ENCODE assay signal across 11 cellular contexts in genomic region chr14:72715215-72715909, GRCh38.
DNase-seq lines count a peak whose midpoint lies in the region; ATAC-seq and TF ChIP-seq lines count a peak whose summit lies in the region.
"Had no signal": no experiment of that assay in that cellular context is flagged by ENCODE, and none has a peak within 500 bp of the region (broad histone marks: within the 10 kb centered on the region; RNA-seq: fewer than 3 reads in every experiment).

No MANE protein-coding gene starts in this region.

- no peak overlapping the region for H2BK20ac ChIP-seq in IMR-90 (ENCODE audit: low read depth, low read length)

- POLR2A ChIA-PET in IMR-90 (lab: Charles Lee; ENCODE audit: unreplicated experiment) = no interaction called here
- POLR2A ChIA-PET in WTC11 (lab: Charles Lee) = no interaction called here

- H3K18ac ChIP-seq in IMR-90 (ENCODE audit: low read depth, low read length) = no peak overlapping the region

- H2AFZ ChIP-seq in IMR-90 (replicated peaks; ENCODE audit: low read length, poor library complexity) = peak overlapping the region; percentile 14

- H2BK120ac ChIP-seq in IMR-90 (ENCODE audit: low read depth, low read length) = peak overlapping the region; percentile 34; the same call in 1 of the 2 replicates

- H3K9me3 ChIP-seq in IMR-90 (ENCODE audit: control insufficient read depth, insufficient read depth, low read length) = no peaks in the 10 kb centered on the region

- TF ChIP-seq CTCF in IMR-90 (conservative IDR thresholded peaks at IDR 0.05; ENCODE audit: low read depth, low read length) (no peak), fibroblast of mammary gland (conservative IDR thresholded peaks at IDR 0.05; ENCODE audit: control insufficient read depth, insufficient read depth, low read depth, low read length) (no peak), nephron (IDR thresholded peaks at IDR 0.05; ENCODE audit: unreplicated experiment in 3 of 3) (no peak), type B pancreatic cell (conservative IDR thresholded peaks at IDR 0.05) (no peak), WTC11 (IDR thresholded peaks at IDR 0.05) (no peak)

- ATAC-seq in IMR-90 (ENCODE audit: low read depth) = peak; percentile 33; the same call in 1 of the 2 replicates
- ATAC-seq in WTC11 = no peak
- ATAC-seq in GM21529 (IDR thresholded peaks at IDR 0.05; ENCODE audit: unreplicated experiment) = no peak
- ATAC-seq: activated T-cell treated with anti-CD3 and anti-CD28 coated beads, Interleukin-2, amount 50 U/mL, for 4 hours had no signal

- 0 out of 2 replicates have a peak overlapping the region, but pooled peaks have one; percentile 4 for H3K14ac ChIP-seq in IMR-90 (replicated peaks; ENCODE audit: low read depth, low read length)

- no peak overlapping the region for H3K4me3 ChIP-seq in IMR-90 (ENCODE audit: insufficient read depth, low read depth, low read length)
- H3K4me3 ChIP-seq in fibroblast of mammary gland (ENCODE audit: control insufficient read depth, low read depth, low read length) = no peak overlapping the region

- no peaks in the 10 kb centered on the region for H4K20me1 ChIP-seq in IMR-90 (ENCODE audit: insufficient read depth, low read length)

- no peak overlapping the region for H3K23ac ChIP-seq in IMR-90 (ENCODE audit: low read depth, low read length)

- TF ChIP-seq RAD21 in IMR-90 (IDR thresholded peaks at IDR 0.05; ENCODE audit: low read length) = no peak

- no peak overlapping the region for H3K27ac ChIP-seq in IMR-90 (ENCODE audit: insufficient read depth, low read length)

- no peak overlapping the region for H3K4me2 ChIP-seq in IMR-90 (ENCODE audit: low read depth, low read length)

- in situ Hi-C loops in IMR-90 (cut with MboI; ENCODE audit: low sequenced_read_pairs) = no loop called here

- no peaks in the 10 kb centered on the region for H3K27me3 ChIP-seq in IMR-90 (ENCODE audit: control insufficient read depth, insufficient read depth, low read length)

- dilution Hi-C loops in IMR-90 (cut with HindIII; ENCODE audit: low sequenced_read_pairs, unreplicated experiment) = no loop called here

- H3K9ac ChIP-seq in IMR-90 (ENCODE audit: low read depth, low read length) = no peak overlapping the region

- peak overlapping the region; percentile 20; the same call in 1 of the 2 replicates for H3K4ac ChIP-seq in IMR-90 (ENCODE audit: low read depth, low read length)

- H2BK5ac ChIP-seq in IMR-90 (ENCODE audit: low read depth, low read length, poor library complexity, severe bottlenecking) = no peak overlapping the region

- no peak overlapping the region; a peak in 1 of 4 replicates for H4K8ac ChIP-seq in IMR-90 (ENCODE audit: low read depth in 2 of 2, low read length in 2 of 2)

- peaks cover 4 to 18% of the 10 kb centered on the region in 2 experiments; a peak in 2 of 4 replicates for H3K79me1 ChIP-seq in IMR-90 (ENCODE audit: low read depth in 1 of 2, low read length in 2 of 2)

- H2BK15ac ChIP-seq in IMR-90 (ENCODE audit: low read depth, low read length) = no peak overlapping the region

- peaks cover 33% of the 10 kb centered on the region for H3K4me1 Mint-ChIP-seq in nephron
- peaks cover 20% of the 10 kb centered on the region for H3K4me1 Mint-ChIP-seq in type B pancreatic cell (ENCODE audit: unreplicated experiment)
- no peaks in the 10 kb centered on the region for H3K4me1 Mint-ChIP-seq in WTC11

- peak; percentile 32 for DNase-seq in Daoy (ENCODE audit: low read depth)
- peak; percentile 18 for DNase-seq in IMR-90
- DNase-seq in fibroblast of mammary gland (ENCODE audit: low read depth) = peak; percentile 26
- DNase-seq in type B pancreatic cell (ENCODE audit: extremely low spot score, unreplicated experiment) = no peak
- DNase-seq in WTC11 (ENCODE audit: low spot score) = no peak
- no peak for DNase-seq in LoVo (ENCODE audit: low spot score)
- DNase-seq: activated T-cell treated with anti-CD3 and anti-CD28 coated beads, Interleukin-2, amount 50 U/mL, for 4 hours; NCI-H1417 had no signal

- BruUV-seq in IMR-90 (replicated peaks; lab: Mats Ljungman, UMichigan) = no TSS peak

- H3K9me1 ChIP-seq in IMR-90 (ENCODE audit: insufficient read depth, low read length) = peaks cover 18% of the 10 kb centered on the region; the same call in 1 of the 2 replicates

- peak overlapping the region; percentile 26 for H2AK9ac ChIP-seq in IMR-90 (replicated peaks; ENCODE audit: low read depth, low read length, poor library complexity)

- H3K27ac Mint-ChIP-seq in nephron (peak overlapping the region in 2 of 3 experiments; percentile 35 to 84), type B pancreatic cell (no peak overlapping the region), WTC11 (no peak overlapping the region)
- H3K27ac Mint-ChIP-seq: CD14-positive monocyte had no signal

- peaks cover 11% of the 10 kb centered on the region for H3K36me3 Mint-ChIP-seq in nephron (ENCODE audit: low read depth)
- H3K36me3 Mint-ChIP-seq in type B pancreatic cell = no peaks in the 10 kb centered on the region
- no peaks in the 10 kb centered on the region for H3K36me3 Mint-ChIP-seq in WTC11
- H3K36me3 Mint-ChIP-seq: CD14-positive monocyte had no signal

- H3K9me3 Mint-ChIP-seq in nephron = no peaks in the 10 kb centered on the region
- no peaks in the 10 kb centered on the region for H3K9me3 Mint-ChIP-seq in type B pancreatic cell
- no peaks in the 10 kb centered on the region for H3K9me3 Mint-ChIP-seq in WTC11
- H3K9me3 Mint-ChIP-seq: activated T-cell treated with anti-CD3 and anti-CD28 coated beads, Interleukin-2, amount 50 U/mL, for 4 hours; CD14-positive monocyte had no signal

- no peak for TF ChIP-seq POLR2A in IMR-90 (IDR thresholded peaks at IDR 0.05; ENCODE audit: low read depth, low read length)

- H4K5ac ChIP-seq in IMR-90 (ENCODE audit: low read depth, low read length) = 0 out of 2 replicates have a peak overlapping the region, but pooled peaks have one; percentile 23

- CTCF ChIA-PET in IMR-90 (lab: Yijun Ruan, JAX) (no interaction called here), WTC11 (lab: Charles Lee) (no interaction called here)

- 33% methylated on average over 2 of the region's 9 CpGs; no CpG with 5 or more reads in 1 of the 2 experiments for WGBS in IMR-90 (ENCODE audit: extremely low coverage in 2 of 2, insufficient read length in 1 of 2), 2 experiments

- peak overlapping the region; percentile 44; the same call in 1 of the 2 replicates for H2AK5ac ChIP-seq in IMR-90 (ENCODE audit: low read depth, low read length)

- peaks cover 14% of the 10 kb centered on the region for H3K4me1 ChIP-seq in IMR-90 (ENCODE audit: control insufficient read depth, insufficient read depth, low read length)

- peak overlapping the region; percentile 11; the same call in 1 of the 2 replicates for H4K91ac ChIP-seq in IMR-90 (ENCODE audit: insufficient read depth, low read depth, low read length)

- H3K27me3 Mint-ChIP-seq in nephron (ENCODE audit: low read depth) = no peaks in the 10 kb centered on the region
- no peaks in the 10 kb centered on the region for H3K27me3 Mint-ChIP-seq in type B pancreatic cell
- H3K27me3 Mint-ChIP-seq in WTC11 (ENCODE audit: low read depth) = no peaks in the 10 kb centered on the region

- H3K4me3 Mint-ChIP-seq in nephron (no peak overlapping the region), type B pancreatic cell (no peak overlapping the region), WTC11 (no peak overlapping the region)
- H3K4me3 Mint-ChIP-seq: activated T-cell treated with anti-CD3 and anti-CD28 coated beads, Interleukin-2, amount 50 U/mL, for 4 hours; CD14-positive monocyte had no signal

- H3K36me3 ChIP-seq in IMR-90 (ENCODE audit: control insufficient read depth, insufficient read depth, low read length) = peaks cover 13% of the 10 kb centered on the region; the same call in 1 of the 2 replicates

- no peak overlapping the region for H3K56ac ChIP-seq in IMR-90 (ENCODE audit: extremely low read depth, insufficient read depth, low read length)

- intact Hi-C loops in IMR-90 (cut with micrococcal nuclease) = no loop called here

TF ChIP-seq in IMR-90, 13 proteins besides CTCF, POLR2A, EP300 and RAD21:
- no peak for TF ChIP-seq CHD1 (IDR thresholded peaks at IDR 0.05; ENCODE audit: low read depth, low read length)
- no peak for TF ChIP-seq CEBPB (IDR thresholded peaks at IDR 0.05; ENCODE audit: low read depth, low read length)
- no peak for TF ChIP-seq BHLHE40 (IDR thresholded peaks at IDR 0.05; ENCODE audit: low read depth, low read length)

TF ChIP-seq in WTC11, 78 proteins besides CTCF, POLR2A, EP300 and RAD21 (continues in another document):
- TF ChIP-seq AR (CRISPR knock-in tag; IDR thresholded peaks at IDR 0.05) (no peak), MXD4 (CRISPR knock-in tag; IDR thresholded peaks at IDR 0.05; ENCODE audit: borderline replicate concordance) (no peak)

Comparison
In these comparisons a context has a peak if more than half of its experiments do, and no peak if none do; other contexts are left out.
1. DNase-seq: peak in Daoy (single experiment), IMR-90 (single experiment) and fibroblast of mammary gland (single experiment); none in type B pancreatic cell (single experiment), WTC11 (single experiment) and LoVo (single experiment).
2. H3K27ac Mint-ChIP-seq: peak in nephron (2 of 3); none in type B pancreatic cell (single experiment) and WTC11 (single experiment).